ENCODE assay signal across 8 cellular contexts in genomic region chr14:96204151-96205058, GRCh38. TPM values are rescaled to one million over a fixed set of nuclear protein-coding genes. Genes with fewer than 3 reads are reported as not detected.
DNase-seq lines count a peak whose midpoint lies in the region; ATAC-seq and TF ChIP-seq lines count a peak whose summit lies in the region.

Gene BDKRB2 (plus strand): TSS chr14:96204839. CDS start chr14:96237108, 32,269 bp downstream.

- intact Hi-C loops in esophagus muscularis mucosa (cut with DNase I) (loop anchor here (10.0 kb wide), 1 partner anchor 100 kb away; no protein-coding TSS in a partner anchor), mucosa of descending colon (cut with DNase I, micrococcal nuclease) (no loop called here), tibial artery (cut with DNase I; ENCODE audit: low total_unique reads) (no loop called here)

- DNase-seq in EH (ENCODE audit: low read depth) (peak; percentile 89), NB4 (ENCODE audit: low read depth) (peak; percentile 73), esophagus muscularis mucosa (ENCODE audit: extremely low spot score) (no peak), mucosa of descending colon (peak; percentile 82 to 85 (median 85)), tibial artery (peak; percentile 71 to 78), activated gamma-delta T cell treated with Interleukin-2 at 50 U/mL for 16 hours (no peak)

- H3K27me3 ChIP-seq in esophagus muscularis mucosa (no peaks in the 10 kb centered on the region), tibial artery (peaks cover 0 to 66% of the 10 kb centered on the region in 2 donors)

- H3K4me1 ChIP-seq in esophagus muscularis mucosa = peaks cover 14 to 51% (median 37%) of the 10 kb centered on the region in 4 donors
- peaks cover 11% of the 10 kb centered on the region for H3K4me1 ChIP-seq in mucosa of descending colon (ENCODE audit: low read depth)
- peaks cover 0 to 14% (median 10%) of the 10 kb centered on the region in 4 donors for H3K4me1 ChIP-seq in tibial artery

- no peaks in the 10 kb centered on the region for H3K36me3 ChIP-seq in esophagus muscularis mucosa
- H3K36me3 ChIP-seq in mucosa of descending colon (ENCODE audit: low read depth) = no peaks in the 10 kb centered on the region
- H3K36me3 ChIP-seq in tibial artery = no peaks in the 10 kb centered on the region

- TF ChIP-seq EP300 in esophagus muscularis mucosa (IDR thresholded peaks at IDR 0.05) = no peak

- WGBS in esophagus muscularis mucosa = 13% methylated on average over 37 of the region's 41 CpGs

- no peak within 1 kb of the TSS for H3K4me3 ChIP-seq in NB4 (ENCODE audit: low read depth, low read length)
- H3K4me3 ChIP-seq in esophagus muscularis mucosa = peak within 1 kb of the TSS; percentile 53 to 68 (median 58)
- peak within 1 kb of the TSS; percentile 21 for H3K4me3 ChIP-seq in mucosa of descending colon
- peak within 1 kb of the TSS; percentile 28 to 44 for H3K4me3 ChIP-seq in tibial artery

- H3K27ac ChIP-seq in esophagus muscularis mucosa (replicated peaks in 1 of 4) = peak within 1 kb of the TSS; percentile 78 to 85 (median 78)
- H3K27ac ChIP-seq in tibial artery = no peak within 1 kb of the TSS

- TF ChIP-seq POLR2A in NB4 (IDR thresholded peaks at IDR 0.05; ENCODE audit: extremely low read depth, insufficient read length) (no peak), esophagus muscularis mucosa (IDR thresholded peaks at IDR 0.05; ENCODE audit: low read depth) (peak; percentile 68)

- H3K9me3 ChIP-seq in esophagus muscularis mucosa = no peaks in the 10 kb centered on the region
- no peaks in the 10 kb centered on the region for H3K9me3 ChIP-seq in mucosa of descending colon
- no peaks in the 10 kb centered on the region for H3K9me3 ChIP-seq in tibial artery

- TF ChIP-seq CTCF in NB4 (IDR thresholded peaks at IDR 0.05; ENCODE audit: low read depth, low read length) (no peak), esophagus muscularis mucosa (IDR thresholded peaks at IDR 0.05) (no peak), mucosa of descending colon (IDR thresholded peaks at IDR 0.05) (no peak), tibial artery (IDR thresholded peaks at IDR 0.05) (no peak)

- ATAC-seq in SK-N-SH treated with all-trans-retinoic acid at 6 μM for 48 hours (peak; percentile 98), mucosa of descending colon (peak; percentile 93), HG03280 (IDR thresholded peaks at IDR 0.05; ENCODE audit: unreplicated experiment) (no peak)

TF ChIP-seq in SK-N-SH treated with all-trans-retinoic acid at 6 μM for 48 hours, 23 proteins besides CTCF, POLR2A, EP300 and RAD21:
- peak; percentile 68; the same call in 1 of the 2 replicates for TF ChIP-seq TSHZ2 (CRISPR knock-in tag; IDR thresholded peaks at IDR 0.05)
- no peak for TF ChIP-seq ZFP30 (CRISPR knock-in tag; IDR thresholded peaks at IDR 0.05)
- 0 out of 2 replicates have a peak, but pooled peaks have one; percentile 12 for TF ChIP-seq PATZ1 (CRISPR knock-in tag; IDR thresholded peaks at IDR 0.05; ENCODE audit: borderline replicate concordance)
- no peak for TF ChIP-seq SNAI2 (CRISPR knock-in tag; IDR thresholded peaks at IDR 0.05)
- TF ChIP-seq ZFP3 (CRISPR knock-in tag; IDR thresholded peaks at IDR 0.05) = peak; percentile 74
- TF ChIP-seq ARNTL (CRISPR knock-in tag; IDR thresholded peaks at IDR 0.05; ENCODE audit: borderline replicate concordance, low read depth) = no peak
- no peak for TF ChIP-seq ZNF70 (CRISPR knock-in tag; IDR thresholded peaks at IDR 0.05)

RNA-seq across cellular contexts. Expression of gene BDKRB2, which starts in this region (rescaled TPM):
- total RNA-seq in esophagus muscularis mucosa (10 to 100 TPM in 2 of 4 donors, 1 to 10 TPM in 2; 5.8 to 16.1 (median 10.0) TPM), mucosa of descending colon (10 to 100 TPM; 18.7 to 38.6 (median 25.4) TPM)

Comparison
In these comparisons a context has a peak if more than half of its experiments do, and no peak if none do; other contexts are left out.
1. DNase-seq: peak in EH (single experiment), NB4 (single experiment), mucosa of descending colon (3 of 3) and tibial artery (2 of 2); none in esophagus muscularis mucosa (single experiment) and activated gamma-delta T cell treated with Interleukin-2 at 50 U/mL for 16 hours (single experiment).
2. H3K27ac ChIP-seq: peak in esophagus muscularis mucosa (4 of 4); none in tibial artery (0 of 2).